ENCODE assay signal across 17 cellular contexts in the genomic region with DNA sequence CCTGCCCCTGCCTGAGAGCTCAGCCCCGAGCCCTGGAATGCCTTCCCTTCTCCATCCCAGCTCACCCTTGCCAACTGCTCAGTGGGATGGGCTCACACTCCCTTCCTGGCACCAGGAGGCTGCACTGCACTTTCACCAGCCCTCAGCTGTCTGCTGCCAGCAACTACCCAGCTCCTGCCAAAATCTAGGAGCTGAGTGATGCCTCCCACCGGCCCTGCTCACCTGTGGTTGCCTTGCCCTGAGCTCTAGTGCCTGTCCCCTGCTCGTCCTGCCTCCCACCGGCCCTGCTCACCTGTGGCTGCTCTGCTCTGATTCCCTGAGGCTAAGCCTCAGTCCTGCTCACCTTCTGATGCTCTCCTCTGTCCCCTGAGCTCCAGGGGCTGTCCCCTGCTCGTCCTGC.
A peak's percentile ranks its signal among the peaks of the same experiment; 100 is the strongest.
DNase-seq lines count a peak whose midpoint lies in the region; ATAC-seq and TF ChIP-seq lines count a peak whose summit lies in the region.
"Had no signal": no experiment of that assay in that cellular context is flagged by ENCODE, and none has a peak within 500 bp of the region (broad histone marks: within the 10 kb centered on the region; RNA-seq: fewer than 3 reads in every experiment).

No MANE protein-coding gene starts in this region.

- H3K9me3 ChIP-seq in SK-N-SH: no peaks in the 10 kb centered on the region
- H3K9me3 ChIP-seq: Caco-2, stomach had no signal

- H3K4me3 Mint-ChIP-seq in IgD-negative memory B cell (peak overlapping the region; percentile 97 to 100 (median 100)), endothelial cell (ENCODE audit: unreplicated experiment) (no peak overlapping the region)
- H3K4me3 Mint-ChIP-seq: activated CD4-positive, alpha-beta T cell treated with anti-CD3 and anti-CD28 coated beads for 36 hours had no signal

- H3K27me3 Mint-ChIP-seq in IgD-negative memory B cell (no peaks in the 10 kb centered on the region), endothelial cell (ENCODE audit: unreplicated experiment) (peaks cover 52% of the 10 kb centered on the region)
- H3K27me3 Mint-ChIP-seq: activated CD4-positive, alpha-beta T cell treated with anti-CD3 and anti-CD28 coated beads for 36 hours had no signal

- DNase-seq in SK-N-SH (no peak), endothelial cell (ENCODE audit: low spot score) (no peak), sciatic nerve (ENCODE audit: low spot score) (no peak), retina (no peak), AG08395 (ENCODE audit: low spot score) (no peak)
- DNase-seq: 8988T; activated CD4-positive, alpha-beta T cell treated with anti-CD3 and anti-CD28 coated beads for 36 hours; Caco-2; effector CD4-positive, alpha-beta T cell; KG1; NCI-H2029 treated with DMSO at 0.1 percent for 48 hours; NK-92 treated with Interleukin-12 subunit alpha and Interleukin-12 subunit beta, amount 100 ng/mL, for 24 hours; stomach had no signal

- peak; percentile 36; the same call in 2 of the 3 replicates for ATAC-seq in SK-N-SH treated with all-trans-retinoic acid at 6 μM for 48 hours
- ATAC-seq in sciatic nerve: peak; percentile 41
- ATAC-seq in GM18511 (IDR thresholded peaks at IDR 0.05; ENCODE audit: unreplicated experiment): no peak
- ATAC-seq: activated CD4-positive, alpha-beta T cell treated with anti-CD3 and anti-CD28 coated beads for 36 hours; GM12878 had no signal

- no peaks in the 10 kb centered on the region for H3F3A ChIP-seq in SK-N-SH (replicated peaks; ENCODE audit: insufficient read depth)

- no peak for TF ChIP-seq EP300 in SK-N-SH (IDR thresholded peaks at IDR 0.05; ENCODE audit: borderline replicate concordance in 1 of 2, low read depth in 1 of 2, low read length in 1 of 2)

- no peaks in the 10 kb centered on the region for H3K4me1 ChIP-seq in SK-N-SH (ENCODE audit: control insufficient read depth in 1 of 2, insufficient read depth in 2 of 2, low read depth in 1 of 2, low read length in 1 of 2)
- H3K4me1 ChIP-seq: Caco-2, stomach had no signal

- H3K27ac Mint-ChIP-seq in IgD-negative memory B cell: peak overlapping the region; percentile 21 to 64 (median 56)
- H3K27ac Mint-ChIP-seq in endothelial cell (ENCODE audit: unreplicated experiment): peak overlapping the region; percentile 42
- H3K27ac Mint-ChIP-seq: activated CD4-positive, alpha-beta T cell treated with anti-CD3 and anti-CD28 coated beads for 36 hours had no signal

- CTCF ChIA-PET in SK-N-SH (lab: Yijun Ruan, JAX): no interaction called here

- WGBS in SK-N-SH (ENCODE audit: low lambda C conversion rate): 2% methylated on average over 5 of the region's 5 CpGs

- no peak overlapping the region for H3K9ac ChIP-seq in SK-N-SH

- H4K20me1 ChIP-seq in SK-N-SH (ENCODE audit: insufficient read depth): no peaks in the 10 kb centered on the region

- H3K9me2 ChIP-seq in SK-N-SH: no peaks in the 10 kb centered on the region

- POLR2A ChIA-PET in SK-N-SH (lab: Yijun Ruan, JAX): no interaction called here

- H3K4me3 ChIP-seq in SK-N-SH (ENCODE audit: low read depth in 2 of 2, low read length in 1 of 2): no peak overlapping the region
- H3K4me3 ChIP-seq: GM12878, stomach had no signal

- H3K4me1 Mint-ChIP-seq in IgD-negative memory B cell (peaks cover 6 to 11% (median 9%) of the 10 kb centered on the region in 3 donors), endothelial cell (ENCODE audit: unreplicated experiment) (no peaks in the 10 kb centered on the region)
- H3K4me1 Mint-ChIP-seq: activated CD4-positive, alpha-beta T cell treated with anti-CD3 and anti-CD28 coated beads for 36 hours had no signal

- no peak overlapping the region for H3K27ac ChIP-seq in SK-N-SH (ENCODE audit: low read depth in 2 of 2, low read length in 1 of 2)
- H3K27ac ChIP-seq: stomach had no signal

- H3K27me3 ChIP-seq in SK-N-SH (ENCODE audit: insufficient read depth): no peaks in the 10 kb centered on the region

- H3K36me3 ChIP-seq in SK-N-SH (replicated peaks in 1 of 2; ENCODE audit: control insufficient read depth in 1 of 2, insufficient read depth in 2 of 2, low read length in 1 of 2): no peaks in the 10 kb centered on the region
- H3K36me3 ChIP-seq: stomach had no signal

- no peak for TF ChIP-seq RAD21 in SK-N-SH (IDR thresholded peaks at IDR 0.05; ENCODE audit: low read length)

- peaks cover 0 to 4% (median 0%) of the 10 kb centered on the region in 3 donors for H3K9me3 Mint-ChIP-seq in IgD-negative memory B cell
- peaks cover 34% of the 10 kb centered on the region for H3K9me3 Mint-ChIP-seq in endothelial cell (ENCODE audit: unreplicated experiment)

- H3K79me2 ChIP-seq in SK-N-SH (ENCODE audit: insufficient read depth): no peaks in the 10 kb centered on the region

- TF ChIP-seq CTCF in SK-N-SH (IDR thresholded peaks at IDR 0.05) (no peak), endothelial cell (IDR thresholded peaks at IDR 0.05; ENCODE audit: unreplicated experiment) (no peak)

- H3K36me3 Mint-ChIP-seq in IgD-negative memory B cell (peaks cover 13% of the 10 kb centered on the region), endothelial cell (ENCODE audit: low read depth, unreplicated experiment) (peaks cover 9% of the 10 kb centered on the region)

- H3K4me2 ChIP-seq in SK-N-SH: no peak overlapping the region

- no peak overlapping the region for H2AFZ ChIP-seq in SK-N-SH (ENCODE audit: low read depth)

- intact Hi-C loops in sciatic nerve (cut with DNase I): no loop called here

TF ChIP-seq in SK-N-SH treated with all-trans-retinoic acid at 6 μM for 48 hours, 23 proteins besides CTCF, POLR2A, EP300 and RAD21 (continues in another document):
- TF ChIP-seq ZFP3 (CRISPR knock-in tag; IDR thresholded peaks at IDR 0.05) (no peak), SNAI2 (CRISPR knock-in tag; IDR thresholded peaks at IDR 0.05) (no peak), ZNF565 (CRISPR knock-in tag; conservative IDR thresholded peaks at IDR 0.05; ENCODE audit: low read depth) (no peak), ZNF70 (CRISPR knock-in tag; IDR thresholded peaks at IDR 0.05) (no peak), PPARA (CRISPR knock-in tag; IDR thresholded peaks at IDR 0.05; ENCODE audit: borderline replicate concordance) (no peak)
- TF ChIP-seq, protein P1, sequence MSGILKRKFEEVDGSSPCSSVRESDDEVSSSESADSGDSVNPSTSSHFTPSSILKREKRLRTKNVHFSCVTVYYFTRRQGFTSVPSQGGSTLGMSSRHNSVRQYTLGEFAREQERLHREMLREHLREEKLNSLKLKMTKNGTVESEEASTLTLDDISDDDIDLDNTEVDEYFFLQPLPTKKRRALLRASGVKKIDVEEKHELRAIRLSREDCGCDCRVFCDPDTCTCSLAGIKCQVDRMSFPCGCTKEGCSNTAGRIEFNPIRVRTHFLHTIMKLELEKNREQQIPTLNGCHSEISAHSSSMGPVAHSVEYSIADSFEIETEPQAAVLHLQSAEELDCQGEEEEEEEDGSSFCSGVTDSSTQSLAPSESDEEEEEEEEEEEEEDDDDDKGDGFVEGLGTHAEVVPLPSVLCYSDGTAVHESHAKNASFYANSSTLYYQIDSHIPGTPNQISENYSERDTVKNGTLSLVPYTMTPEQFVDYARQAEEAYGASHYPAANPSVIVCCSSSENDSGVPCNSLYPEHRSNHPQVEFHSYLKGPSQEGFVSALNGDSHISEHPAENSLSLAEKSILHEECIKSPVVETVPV (CRISPR knock-in tag; IDR thresholded peaks at IDR 0.05): no peak

TF ChIP-seq in SK-N-SH, 30 proteins besides CTCF, POLR2A, EP300 and RAD21:
- TF ChIP-seq RFX5 (IDR thresholded peaks at IDR 0.05; ENCODE audit: low read length) (no peak), TAF1 (IDR thresholded peaks at IDR 0.05; ENCODE audit: borderline replicate concordance, low read depth, low read length) (no peak)
- TF ChIP-seq, protein P2, sequence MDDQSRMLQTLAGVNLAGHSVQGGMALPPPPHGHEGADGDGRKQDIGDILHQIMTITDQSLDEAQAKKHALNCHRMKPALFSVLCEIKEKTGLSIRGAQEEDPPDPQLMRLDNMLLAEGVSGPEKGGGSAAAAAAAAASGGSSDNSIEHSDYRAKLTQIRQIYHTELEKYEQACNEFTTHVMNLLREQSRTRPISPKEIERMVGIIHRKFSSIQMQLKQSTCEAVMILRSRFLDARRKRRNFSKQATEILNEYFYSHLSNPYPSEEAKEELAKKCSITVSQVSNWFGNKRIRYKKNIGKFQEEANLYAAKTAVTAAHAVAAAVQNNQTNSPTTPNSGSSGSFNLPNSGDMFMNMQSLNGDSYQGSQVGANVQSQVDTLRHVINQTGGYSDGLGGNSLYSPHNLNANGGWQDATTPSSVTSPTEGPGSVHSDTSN (IDR thresholded peaks at IDR 0.05): no peak
